ENCODE assay signal across 16 cellular contexts in genomic region chr3:84960994-84961393, GRCh38. TPM values are rescaled to one million over a fixed set of nuclear protein-coding genes. Genes with fewer than 3 reads are reported as not detected.
DNase-seq lines count a peak whose midpoint lies in the region; ATAC-seq and TF ChIP-seq lines count a peak whose summit lies in the region.
"Had no signal": no experiment of that assay in that cellular context is flagged by ENCODE, and none has a peak within 500 bp of the region (broad histone marks: within the 10 kb centered on the region; RNA-seq: fewer than 3 reads in every experiment).

No MANE protein-coding gene starts in this region.

- H3K9me3 Mint-ChIP-seq in brain: no peaks in the 10 kb centered on the region

- H3K36me3 Mint-ChIP-seq in brain: no peaks in the 10 kb centered on the region

- H3K27me3 ChIP-seq in HUES48 (ENCODE audit: control insufficient read depth, insufficient read depth, low read length) (peaks cover 4% of the 10 kb centered on the region; the same call in 1 of the 2 replicates), iPS-20b (ENCODE audit: insufficient read depth, low read length) (peaks cover 20% of the 10 kb centered on the region), gastrocnemius medialis (peaks cover 0 to 20% (median 8%) of the 10 kb centered on the region in 3 donors)

- H3K4me3 Mint-ChIP-seq in brain: peak overlapping the region; percentile 89 to 94 (median 93)
- H3K4me3 Mint-ChIP-seq: memory B cell had no signal

- H3K27ac Mint-ChIP-seq in brain: peak overlapping the region; percentile 68 to 95 (median 89)
- H3K27ac Mint-ChIP-seq: CD14-positive monocyte; effector memory CD8-positive, alpha-beta T cell; memory B cell had no signal

- H3K27ac ChIP-seq in HUES48 (ENCODE audit: low read depth, low read length): no peak overlapping the region
- H3K27ac ChIP-seq in iPS-20b (ENCODE audit: low read length): no peak overlapping the region
- peak overlapping the region in 3 of 4 donors; percentile 66 to 84 (median 78) for H3K27ac ChIP-seq in gastrocnemius medialis
- H3K27ac ChIP-seq: KMS-11 had no signal

- H3K36me3 ChIP-seq in HUES48 (ENCODE audit: control insufficient read depth, insufficient read depth, low read length) (no peaks in the 10 kb centered on the region), iPS-20b (ENCODE audit: insufficient read depth, low read depth, low read length) (no peaks in the 10 kb centered on the region), gastrocnemius medialis (no peaks in the 10 kb centered on the region)

- peak overlapping the region; percentile 88 for H3K4me3 ChIP-seq in HUES48 (ENCODE audit: low read depth, low read length)
- H3K4me3 ChIP-seq in iPS-20b (ENCODE audit: low read length): peak overlapping the region; percentile 93
- H3K4me3 ChIP-seq in gastrocnemius medialis: peak overlapping the region; percentile 68 to 93 (median 80)

- H3K4me1 Mint-ChIP-seq in brain: peaks cover 51% of the 10 kb centered on the region

- DNase-seq in gastrocnemius medialis (no peak), activated gamma-delta T cell (lab: John Stamatoyannopoulos, UW) (no peak)
- DNase-seq: activated effector memory CD4-positive, alpha-beta T cell treated with Interleukin-2 at 50 U/mL for 16 hours; DMS79; effector memory CD8-positive, alpha-beta T cell; stimulated activated CD4-positive, alpha-beta T cell treated with anti-CD3 and anti-CD28 coated beads, Interleukin-12 subunit alpha, Interleukin-12 subunit beta, amount 100 ng/mL, for 4 hours had no signal

- intact Hi-C loops in gastrocnemius medialis (cut with DNase I; ENCODE audit: low total_unique reads): no loop called here

- no peak overlapping the region for H3K9ac ChIP-seq in HUES48 (ENCODE audit: low read depth, low read length)
- peak overlapping the region; percentile 80; the same call in 1 of the 2 replicates for H3K9ac ChIP-seq in iPS-20b (ENCODE audit: low read depth, low read length)
- H3K9ac ChIP-seq: KMS-11 had no signal

- ATAC-seq in gastrocnemius medialis (no peak), GM21619 (IDR thresholded peaks at IDR 0.05; ENCODE audit: unreplicated experiment) (no peak), HG03378 (IDR thresholded peaks at IDR 0.05; ENCODE audit: unreplicated experiment) (no peak)
- ATAC-seq: effector memory CD8-positive, alpha-beta T cell; HCT116 had no signal

- no peak for TF ChIP-seq CTCF in brain (conservative IDR thresholded peaks at IDR 0.05)
- no peak for TF ChIP-seq CTCF in gastrocnemius medialis (IDR thresholded peaks at IDR 0.05 in 4 of 5, conservative IDR thresholded peaks at IDR 0.05 in 1 of 5)

- peaks cover 57% of the 10 kb centered on the region for H3K4me1 ChIP-seq in HUES48 (ENCODE audit: control insufficient read depth, insufficient read depth, low read length)
- H3K4me1 ChIP-seq in iPS-20b (ENCODE audit: insufficient read depth, low read length): peaks cover 34% of the 10 kb centered on the region
- H3K4me1 ChIP-seq in gastrocnemius medialis: peaks cover 12 to 35% of the 10 kb centered on the region in 2 donors

- in situ Hi-C loops in gastrocnemius medialis (cut with MboI; ENCODE audit: low sequenced_read_pairs in 4 of 4): no loop called here

- no peak for TF ChIP-seq POLR2A in gastrocnemius medialis (IDR thresholded peaks at IDR 0.05)

- H3K27me3 Mint-ChIP-seq in brain: peaks cover 29% of the 10 kb centered on the region

- no peaks in the 10 kb centered on the region for H3K9me3 ChIP-seq in HUES48 (ENCODE audit: control insufficient read depth, insufficient read depth, low read length)
- no peaks in the 10 kb centered on the region for H3K9me3 ChIP-seq in iPS-20b (ENCODE audit: insufficient read depth, low read depth, low read length)
- H3K9me3 ChIP-seq in gastrocnemius medialis: no peaks in the 10 kb centered on the region

RNA-seq across cellular contexts. Expression of gene CADM2, which starts 2.2 kb away (rescaled TPM):
- polyA plus RNA-seq in brain (ENCODE audit: insufficient read depth, low read depth, low replicate concordance): 5.9 TPM
- total RNA-seq in gastrocnemius medialis: 1 to 10 TPM; 2.7 to 9.0 (median 6.0) TPM
- total RNA-seq: SK-MEL-5 had no signal
- polyA plus RNA-seq: CD14-positive monocyte had no signal

Comparison
In these comparisons a context has a peak if more than half of its experiments do, and no peak if none do; other contexts are left out.
1. H3K27ac ChIP-seq: peak in gastrocnemius medialis (3 of 4); none in HUES48 (single experiment) and iPS-20b (single experiment).
2. Peak in every context shown above with its lines, with median percentiles within 50 percentile points of each other: H3K4me3 ChIP-seq.